Comparison of ENCODE assay signal across 18 cellular contexts in the genomic region with DNA sequence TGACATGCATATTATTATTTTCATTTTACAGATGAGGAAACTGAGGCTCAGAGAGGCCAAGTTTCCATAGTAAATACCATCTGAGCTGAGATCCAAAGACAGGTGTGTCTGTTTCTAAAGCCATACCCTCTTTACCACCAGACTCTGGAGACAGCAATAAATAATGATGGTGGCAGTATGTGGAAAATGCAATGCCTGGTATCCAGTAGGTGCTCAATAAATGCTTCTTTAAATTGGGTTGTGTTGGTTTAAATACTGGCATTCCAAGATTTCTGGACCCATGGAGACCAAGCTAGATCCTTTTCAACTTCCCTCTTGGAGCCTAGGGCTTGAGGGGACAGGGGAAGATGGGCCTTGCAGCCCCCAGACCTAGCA.
"Had no signal": no experiment of that assay in that cellular context is flagged by ENCODE, and none has a peak within 500 bp of the region (broad histone marks: within the 10 kb centered on the region; RNA-seq: fewer than 3 reads in every experiment).

No MANE protein-coding gene starts in this region.

- H3K36me3 ChIP-seq: cardiac muscle cell, colonic mucosa, esophagus squamous epithelium, lower lobe of right lung, right lobe of liver, suprapubic skin had no signal

- H3K27ac ChIP-seq: cardiac muscle cell, colonic mucosa, esophagus squamous epithelium, lower lobe of right lung, psoas muscle, right lobe of liver, suprapubic skin had no signal

- H3K9me3 ChIP-seq: colonic mucosa, psoas muscle, right lobe of liver had no signal

- H3K27me3 ChIP-seq: cardiac muscle cell, colonic mucosa, right lobe of liver, suprapubic skin had no signal

- H3K4me3 ChIP-seq: cardiac muscle cell, colonic mucosa, esophagus squamous epithelium, lower lobe of right lung, psoas muscle, right lobe of liver had no signal

- H3K4me1 ChIP-seq: colonic mucosa, lower lobe of right lung, psoas muscle, right lobe of liver had no signal

- DNase-seq: activated CD4-positive, alpha-beta T cell treated with anti-CD3 and anti-CD28 coated beads, Interleukin-2, amount 50 U/mL, for 4 hours; activated naive CD4-positive, alpha-beta T cell treated with Interleukin-2 at 50 U/mL for 16 hours; activated T-cell treated with anti-CD3 and anti-CD28 coated beads for 4 hours; aorta; colonic mucosa; esophagus squamous epithelium; glutamatergic neuron; immature natural killer cell; left cardiac atrium; lower lobe of right lung; psoas muscle; right lobe of liver; stimulated activated CD4-positive, alpha-beta T cell treated with anti-CD3 and anti-CD28 coated beads, Interleukin-4, amount 100 ng/mL, for 4 hours; stimulated activated CD8-positive, alpha-beta memory T cell treated with anti-CD3 and anti-CD28 coated beads, Interleukin-4, amount 100 ng/mL, for 48 hours; stimulated activated naive CD4-positive, alpha-beta T cell treated with Interleukin-2 at 50 U/mL for 16 hours; SW 1271 had no signal
